Comparison of ENCODE assay signal across 15 cellular contexts in genomic region chr11:104881117-104881794, GRCh38. TPM values are rescaled to one million over a fixed set of nuclear protein-coding genes. Genes with fewer than 3 reads are reported as not detected.
DNase-seq lines count a peak whose midpoint lies in the region; ATAC-seq and TF ChIP-seq lines count a peak whose summit lies in the region.
"Had no signal": no experiment of that assay in that cellular context is flagged by ENCODE, and none has a peak within 500 bp of the region (broad histone marks: within the 10 kb centered on the region; RNA-seq: fewer than 3 reads in every experiment).

No MANE protein-coding gene starts in this region.

- no peak overlapping the region for H3K4me2 ChIP-seq in smooth muscle cell

- H3K4me1 ChIP-seq in smooth muscle cell (ENCODE audit: low read depth), result no peaks in the 10 kb centered on the region
- H3K4me1 ChIP-seq: upper lobe of right lung had no signal

- H3K9me3 ChIP-seq in smooth muscle cell (replicated peaks; ENCODE audit: low read depth), result no peaks in the 10 kb centered on the region
- H3K9me3 ChIP-seq: upper lobe of right lung had no signal

- H3K4me3 Mint-ChIP-seq in activated naive CD8-positive, alpha-beta T cell treated with anti-CD3 and anti-CD28 coated beads for 36 hours, result no peak overlapping the region
- H3K4me3 Mint-ChIP-seq in activated naive CD8-positive, alpha-beta T cell treated with anti-CD3 and anti-CD28 coated beads, Interleukin-2, amount 50 U/mL, for 24 hours, result no peak overlapping the region
- no peak overlapping the region for H3K4me3 Mint-ChIP-seq in immature natural killer cell
- H3K4me3 Mint-ChIP-seq: activated T-cell treated with anti-CD3 and anti-CD28 coated beads, Interleukin-2, amount 50 U/mL, for 24 hours had no signal

- H3K27me3 ChIP-seq in smooth muscle cell (ENCODE audit: low read depth), result no peaks in the 10 kb centered on the region
- H3K27me3 ChIP-seq: upper lobe of right lung had no signal

- H2AFZ ChIP-seq in smooth muscle cell (ENCODE audit: low read depth), result no peak overlapping the region

- peaks cover 3% of the 10 kb centered on the region for H3K9me3 Mint-ChIP-seq in activated naive CD8-positive, alpha-beta T cell treated with anti-CD3 and anti-CD28 coated beads for 36 hours
- peaks cover 5% of the 10 kb centered on the region for H3K9me3 Mint-ChIP-seq in activated naive CD8-positive, alpha-beta T cell treated with anti-CD3 and anti-CD28 coated beads, Interleukin-2, amount 50 U/mL, for 24 hours
- peaks cover 0 to 2% (median 0%) of the 10 kb centered on the region in 6 donors for H3K9me3 Mint-ChIP-seq in immature natural killer cell

- no peaks in the 10 kb centered on the region for H3K79me2 ChIP-seq in smooth muscle cell (ENCODE audit: low read depth)

- DNase-seq in activated naive CD8-positive, alpha-beta T cell treated with anti-CD3 and anti-CD28 coated beads for 36 hours, result no peak
- no peak for DNase-seq in activated naive CD8-positive, alpha-beta T cell treated with anti-CD3 and anti-CD28 coated beads, Interleukin-2, amount 50 U/mL, for 24 hours
- DNase-seq in dermis blood vessel endothelial cell (no peak), smooth muscle cell (lab: John Stamatoyannopoulos, UW; ENCODE audit: unreplicated experiment) (no peak), immature natural killer cell (no peak)
- no peak for DNase-seq in stimulated activated CD4-positive, alpha-beta T cell treated with anti-CD3 and anti-CD28 coated beads, Interleukin-1b, Interleukin-23, amount 100 ng/mL, for 48 hours
- DNase-seq: ACHN; activated T-cell treated with anti-CD3 and anti-CD28 coated beads, Interleukin-2, amount 50 U/mL, for 24 hours; midbrain; NCI-H187; upper lobe of right lung had no signal

- H3K27ac ChIP-seq in smooth muscle cell (ENCODE audit: low read depth), result no peak overlapping the region
- H3K27ac ChIP-seq: RWPE1, upper lobe of right lung had no signal

- no peaks in the 10 kb centered on the region for H4K20me1 ChIP-seq in smooth muscle cell (ENCODE audit: low read depth)

- no peak overlapping the region for H3K9ac ChIP-seq in smooth muscle cell (ENCODE audit: low read depth)

- ATAC-seq in activated naive CD8-positive, alpha-beta T cell treated with anti-CD3 and anti-CD28 coated beads, Interleukin-2, amount 50 U/mL, for 24 hours, result no peak
- ATAC-seq in HG02571 (IDR thresholded peaks at IDR 0.05; ENCODE audit: unreplicated experiment) (peak; percentile 47), HG03342 (IDR thresholded peaks at IDR 0.05; ENCODE audit: unreplicated experiment) (peak; percentile 56)
- ATAC-seq: upper lobe of right lung had no signal

- WGBS in smooth muscle cell (ENCODE audit: low lambda C conversion rate), result 55% methylated on average over 3 of the region's 3 CpGs

- TF ChIP-seq CTCF in smooth muscle cell (IDR thresholded peaks at IDR 0.05; ENCODE audit: borderline replicate concordance, insufficient read depth, poor library complexity, severe bottlenecking), result no peak

- no peaks in the 10 kb centered on the region for H3F3A ChIP-seq in smooth muscle cell (ENCODE audit: low read depth)

- H3K36me3 Mint-ChIP-seq in activated naive CD8-positive, alpha-beta T cell treated with anti-CD3 and anti-CD28 coated beads for 36 hours, result peaks cover 4% of the 10 kb centered on the region
- no peaks in the 10 kb centered on the region for H3K36me3 Mint-ChIP-seq in activated naive CD8-positive, alpha-beta T cell treated with anti-CD3 and anti-CD28 coated beads, Interleukin-2, amount 50 U/mL, for 24 hours (ENCODE audit: low read depth)
- H3K36me3 Mint-ChIP-seq in immature natural killer cell, result peaks cover 4 to 7% (median 7%) of the 10 kb centered on the region in 3 donors

- H3K27ac Mint-ChIP-seq in activated naive CD8-positive, alpha-beta T cell treated with anti-CD3 and anti-CD28 coated beads for 36 hours, result peak overlapping the region; percentile 41
- H3K27ac Mint-ChIP-seq in activated naive CD8-positive, alpha-beta T cell treated with anti-CD3 and anti-CD28 coated beads, Interleukin-2, amount 50 U/mL, for 24 hours, result no peak overlapping the region
- H3K27ac Mint-ChIP-seq in immature natural killer cell, result peak overlapping the region in 1 of 6 donors; percentile 62
- H3K27ac Mint-ChIP-seq: activated T-cell treated with anti-CD3 and anti-CD28 coated beads, Interleukin-2, amount 50 U/mL, for 24 hours had no signal

- no peaks in the 10 kb centered on the region for H3K27me3 Mint-ChIP-seq in activated naive CD8-positive, alpha-beta T cell treated with anti-CD3 and anti-CD28 coated beads for 36 hours
- H3K27me3 Mint-ChIP-seq in activated naive CD8-positive, alpha-beta T cell treated with anti-CD3 and anti-CD28 coated beads, Interleukin-2, amount 50 U/mL, for 24 hours, result no peaks in the 10 kb centered on the region
- no peaks in the 10 kb centered on the region for H3K27me3 Mint-ChIP-seq in immature natural killer cell (ENCODE audit: low read depth in 3 of 3)
- H3K27me3 Mint-ChIP-seq: activated T-cell treated with anti-CD3 and anti-CD28 coated beads, Interleukin-2, amount 50 U/mL, for 24 hours had no signal

- no peak overlapping the region for H3K4me3 ChIP-seq in smooth muscle cell
- H3K4me3 ChIP-seq: upper lobe of right lung had no signal

- peaks cover 35% of the 10 kb centered on the region for H3K4me1 Mint-ChIP-seq in activated naive CD8-positive, alpha-beta T cell treated with anti-CD3 and anti-CD28 coated beads for 36 hours
- peaks cover 42% of the 10 kb centered on the region for H3K4me1 Mint-ChIP-seq in activated naive CD8-positive, alpha-beta T cell treated with anti-CD3 and anti-CD28 coated beads, Interleukin-2, amount 50 U/mL, for 24 hours
- peaks cover 31 to 45% of the 10 kb centered on the region in 2 donors for H3K4me1 Mint-ChIP-seq in immature natural killer cell

- no peaks in the 10 kb centered on the region for H3K36me3 ChIP-seq in smooth muscle cell (ENCODE audit: low read depth)
- H3K36me3 ChIP-seq: upper lobe of right lung had no signal

RNA-seq across cellular contexts. Expression of gene CASP12, which starts 17.0 kb away (rescaled TPM):
- total RNA-seq in activated naive CD8-positive, alpha-beta T cell treated with anti-CD3 and anti-CD28 coated beads for 36 hours, result not detected
- 5.9 and 11.1 TPM in 2 replicates for total RNA-seq in dermis blood vessel endothelial cell
- total RNA-seq in smooth muscle cell, result not detected in 2 replicates
- 0.23 TPM in 1 of 2 replicates, not detected in the other for polyA plus RNA-seq in smooth muscle cell
- not detected for polyA plus RNA-seq in immature natural killer cell
- total RNA-seq: renal cortical epithelial cell had no signal
